ENCODE assay signal across 1 cellular context in genomic region chr16:74437-75318, GRCh38.
TF ChIP-seq lines count a peak whose summit lies in the region.

No MANE protein-coding gene starts in this region.

TF ChIP-seq in IMR-90, 13 proteins besides CTCF, POLR2A, EP300 and RAD21:
- no peak for TF ChIP-seq FOS (IDR thresholded peaks at IDR 0.05; ENCODE audit: low read depth, low read length)
- TF ChIP-seq MAFK (IDR thresholded peaks at IDR 0.05; ENCODE audit: low read depth, low read length), result no peak
- no peak for TF ChIP-seq RFX5 (IDR thresholded peaks at IDR 0.05; ENCODE audit: low read depth, low read length)
- no peak for TF ChIP-seq CHD1 (IDR thresholded peaks at IDR 0.05; ENCODE audit: low read depth, low read length)
- TF ChIP-seq MXI1 (IDR thresholded peaks at IDR 0.05; ENCODE audit: borderline replicate concordance, low read depth, low read length), result no peak
- no peak for TF ChIP-seq BHLHE40 (IDR thresholded peaks at IDR 0.05; ENCODE audit: low read depth, low read length)
- no peak for TF ChIP-seq CEBPB (IDR thresholded peaks at IDR 0.05; ENCODE audit: low read depth, low read length)
